ENCODE assay signal across 7 cellular contexts in genomic region chrX:1349606-1350005, GRCh38. TPM values are rescaled to one million over a fixed set of nuclear protein-coding genes. Genes with fewer than 3 reads are reported as not detected.
"Had no signal": no experiment of that assay in that cellular context is flagged by ENCODE, and none has a peak within 500 bp of the region (broad histone marks: within the 10 kb centered on the region; RNA-seq: fewer than 3 reads in every experiment).

No MANE protein-coding gene starts in this region.

RNA-seq across cellular contexts. Expression of gene IL3RA, which starts 13.0 kb away (rescaled TPM):
- total RNA-seq: OCI-LY7, PC-3, PC-9, RPMI7951, SJCRH30, SJSA1 had no signal
- polyA plus RNA-seq: SK-N-SH had no signal
